9 cellular contexts compared by ENCODE assay signal in genomic region chr20:53580376-53581111, GRCh38. TPM values are rescaled to one million over a fixed set of nuclear protein-coding genes. Genes with fewer than 3 reads are reported as not detected.
A peak's percentile ranks its signal among the peaks of the same experiment; 100 is the strongest.
DNase-seq lines count a peak whose midpoint lies in the region; ATAC-seq and TF ChIP-seq lines count a peak whose summit lies in the region.
"Had no signal": no experiment of that assay in that cellular context is flagged by ENCODE, and none has a peak within 500 bp of the region (broad histone marks: within the 10 kb centered on the region; RNA-seq: fewer than 3 reads in every experiment).

No MANE protein-coding gene starts in this region.

- no peaks in the 10 kb centered on the region for H3K27me3 ChIP-seq in CD4-positive, alpha-beta T cell (ENCODE audit: control insufficient read depth, insufficient read depth, low read length)
- no peaks in the 10 kb centered on the region for H3K27me3 ChIP-seq in MG63
- H3K27me3 ChIP-seq in neutrophil: no peaks in the 10 kb centered on the region

- no peaks in the 10 kb centered on the region for H3K27me3 Mint-ChIP-seq in CD4-positive, alpha-beta T cell
- H3K27me3 Mint-ChIP-seq in dendritic cell treated with granulocyte-macrophage colony-stimulating factor and Interleukin-4, amounts not matched to agents 40 ng/mL and 50 ng/mL, for 4 days: no peaks in the 10 kb centered on the region

- no peaks in the 10 kb centered on the region for H3K9me3 ChIP-seq in CD4-positive, alpha-beta T cell (ENCODE audit: control insufficient read depth, low read length)
- H3K9me3 ChIP-seq in MG63 (no peaks in the 10 kb centered on the region), neutrophil (no peaks in the 10 kb centered on the region)

- no peak for TF ChIP-seq CTCF in CD4-positive, alpha-beta T cell (IDR thresholded peaks at IDR 0.05)
- no peak for TF ChIP-seq CTCF in neutrophil (IDR thresholded peaks at IDR 0.05)

- no peak for ATAC-seq in CD4-positive, alpha-beta T cell (ENCODE audit: poor library complexity)
- ATAC-seq in HG02852 (IDR thresholded peaks at IDR 0.05; ENCODE audit: unreplicated experiment) (no peak), left colon (no peak)

- H3K36me3 Mint-ChIP-seq in CD4-positive, alpha-beta T cell (ENCODE audit: low read depth): peaks cover 73% of the 10 kb centered on the region
- peaks cover 78% of the 10 kb centered on the region for H3K36me3 Mint-ChIP-seq in dendritic cell treated with granulocyte-macrophage colony-stimulating factor and Interleukin-4, amounts not matched to agents 40 ng/mL and 50 ng/mL, for 4 days (ENCODE audit: low read depth)

- CTCF ChIA-PET in CD4-positive, alpha-beta T cell (lab: Charles Lee): interaction anchor here (1.1 to 2.0 kb wide), 4 partner anchors 285 to 335 kb away, joined by 3 to 11 read pairs (median 4); no protein-coding TSS in a partner anchor

- intact Hi-C loops in CD4-positive, alpha-beta T cell (cut with DNase I, micrococcal nuclease): loop anchor here in 1 of 2 experiments (5.0 kb wide), 1 partner anchor 42 kb away; no protein-coding TSS in a partner anchor
- intact Hi-C loops in dendritic cell treated with granulocyte-macrophage colony-stimulating factor and Interleukin-4, amounts not matched to agents 40 ng/mL and 50 ng/mL, for 4 days (cut with micrococcal nuclease): loop anchor here (5.0 kb wide), 1 partner anchor 42 kb away; no protein-coding TSS in a partner anchor
- intact Hi-C loops in left colon (cut with DNase I, micrococcal nuclease): no loop called here

- peaks cover 97% of the 10 kb centered on the region for H3K4me1 Mint-ChIP-seq in CD4-positive, alpha-beta T cell (ENCODE audit: low read depth)
- H3K4me1 Mint-ChIP-seq in dendritic cell treated with granulocyte-macrophage colony-stimulating factor and Interleukin-4, amounts not matched to agents 40 ng/mL and 50 ng/mL, for 4 days (ENCODE audit: low read depth): peaks cover 72% of the 10 kb centered on the region

- H3K4me3 Mint-ChIP-seq in CD4-positive, alpha-beta T cell: peak overlapping the region; percentile 90
- peak overlapping the region; percentile 57 for H3K4me3 Mint-ChIP-seq in dendritic cell treated with granulocyte-macrophage colony-stimulating factor and Interleukin-4, amounts not matched to agents 40 ng/mL and 50 ng/mL, for 4 days

- H3K36me3 ChIP-seq in MG63: peaks cover 72% of the 10 kb centered on the region
- peaks cover 64% of the 10 kb centered on the region for H3K36me3 ChIP-seq in neutrophil

- peak overlapping the region; percentile 53 for H3K4me3 ChIP-seq in MG63
- peak overlapping the region; percentile 58 to 60 for H3K4me3 ChIP-seq in neutrophil (ENCODE audit: low read depth in 1 of 2, low read length in 1 of 2)

- H3K9me3 Mint-ChIP-seq in CD4-positive, alpha-beta T cell: no peaks in the 10 kb centered on the region
- no peaks in the 10 kb centered on the region for H3K9me3 Mint-ChIP-seq in dendritic cell treated with granulocyte-macrophage colony-stimulating factor and Interleukin-4, amounts not matched to agents 40 ng/mL and 50 ng/mL, for 4 days

- H3K27ac ChIP-seq in CD4-positive, alpha-beta T cell (ENCODE audit: low read depth, low read length): peak overlapping the region; percentile 68
- peak overlapping the region; percentile 88 for H3K27ac ChIP-seq in neutrophil

- POLR2A ChIA-PET in CD4-positive, alpha-beta T cell (lab: Charles Lee): interaction anchor here (1.0 to 6.8 kb wide), 13 partner anchors 13 to 355 kb away, joined by 3 to 95 read pairs (median 5); partner anchors contain the start of gene ZNF217

- H3K4me1 ChIP-seq in neutrophil (ENCODE audit: control insufficient read depth in 1 of 2, insufficient read depth in 1 of 2, low read depth in 1 of 2, low read length in 1 of 2): peaks cover 77 to 78% of the 10 kb centered on the region in 2 experiments

- peak in 1 of 10 experiments; percentile 19 for DNase-seq in CD4-positive, alpha-beta T cell
- DNase-seq in MG63 (peak; percentile 32), left colon (no peak), NCI-H524 treated with DMSO at 0.1 percent for 48 hours (lab: John Stamatoyannopoulos, UW) (no peak)
- DNase-seq in activated effector memory CD4-positive, alpha-beta T cell treated with Interleukin-2 at 50 U/mL for 16 hours: no peak
- DNase-seq: NCI-H526 had no signal

- peak overlapping the region; percentile 100 for H3K27ac Mint-ChIP-seq in CD4-positive, alpha-beta T cell
- H3K27ac Mint-ChIP-seq in dendritic cell treated with granulocyte-macrophage colony-stimulating factor and Interleukin-4, amounts not matched to agents 40 ng/mL and 50 ng/mL, for 4 days: peak overlapping the region; percentile 87

RNA-seq across cellular contexts. Expression of gene ZNF217, which starts 13.1 kb away (rescaled TPM):
- total RNA-seq in CD4-positive, alpha-beta T cell: 10 to 100 TPM; 83.5 to 87.4 TPM
- total RNA-seq in MG63 (2014; rRNA removed; shearing (Covaris generic); ENCODE audit: low replicate concordance): 15.7 and 22.6 TPM in 2 replicates
- 10 to 100 TPM; 58.2 to 70.0 TPM for total RNA-seq in left colon
